1 cellular context compared by ENCODE assay signal in genomic region chr6:157221049-157221816, GRCh38.
A peak's percentile ranks its signal among the peaks of the same experiment; 100 is the strongest.
TF ChIP-seq lines count a peak whose summit lies in the region.

No MANE protein-coding gene starts in this region.

TF ChIP-seq in HEK293, 187 proteins besides CTCF, POLR2A, EP300 and RAD21 (continued from another document and continues in another):
- TF ChIP-seq ZNF398 (tag by site-specific recombination; IDR thresholded peaks at IDR 0.05) (peak; percentile 63), ZNF513 (tag by site-specific recombination; IDR thresholded peaks at IDR 0.05) (no peak), ZNF623 (tag by site-specific recombination; IDR thresholded peaks at IDR 0.05) (no peak), ZNF677 (tag by site-specific recombination; IDR thresholded peaks at IDR 0.05) (no peak), ZNF169 (tag by site-specific recombination; IDR thresholded peaks at IDR 0.05) (no peak), KLF10 (tag by site-specific recombination; IDR thresholded peaks at IDR 0.05) (no peak), ZNF621 (tag by site-specific recombination; IDR thresholded peaks at IDR 0.05) (no peak), ZXDB (tag by site-specific recombination; IDR thresholded peaks at IDR 0.05) (peak; percentile 76; the same call in 1 of the 2 replicates), ZNF239 (tag by site-specific recombination; IDR thresholded peaks at IDR 0.05) (no peak), SP3 (tag by site-specific recombination; IDR thresholded peaks at IDR 0.05) (no peak), ZNF791 (tag by site-specific recombination; IDR thresholded peaks at IDR 0.05) (no peak), ZNF404 (tag by site-specific recombination; IDR thresholded peaks at IDR 0.05) (no peak), ZNF138 (tag by site-specific recombination; IDR thresholded peaks at IDR 0.05; ENCODE audit: borderline replicate concordance) (no peak), HOXA7 (CRISPR knock-in tag; IDR thresholded peaks at IDR 0.05; ENCODE audit: borderline replicate concordance) (no peak), KLF16 (tag by site-specific recombination; IDR thresholded peaks at IDR 0.05) (no peak), ZEB2 (tag by site-specific recombination; IDR thresholded peaks at IDR 0.05) (peak; percentile 84; the same call in 1 of the 2 replicates), ZSCAN23 (tag by site-specific recombination; IDR thresholded peaks at IDR 0.05) (no peak), SP7 (tag by site-specific recombination; IDR thresholded peaks at IDR 0.05) (0 out of 2 replicates have a peak, but pooled peaks have one; percentile 37), HOXD13 (CRISPR knock-in tag; IDR thresholded peaks at IDR 0.05; ENCODE audit: borderline replicate concordance) (no peak), ZNF175 (tag by site-specific recombination; IDR thresholded peaks at IDR 0.05) (no peak), BCL6B (tag by site-specific recombination; IDR thresholded peaks at IDR 0.05) (no peak), ZNF214 (tag by site-specific recombination; IDR thresholded peaks at IDR 0.05; ENCODE audit: borderline replicate concordance) (no peak), ZSCAN18 (tag by site-specific recombination; IDR thresholded peaks at IDR 0.05) (no peak), ZNF701 (tag by site-specific recombination; IDR thresholded peaks at IDR 0.05) (no peak), ZSCAN4 (tag by site-specific recombination; IDR thresholded peaks at IDR 0.05) (peak; percentile 99), ZBTB44 (tag by site-specific recombination; IDR thresholded peaks at IDR 0.05) (no peak), ZNF202 (tag by site-specific recombination; IDR thresholded peaks at IDR 0.05; ENCODE audit: borderline replicate concordance) (no peak), ZNF10 (tag by site-specific recombination; IDR thresholded peaks at IDR 0.05) (no peak), ZNF654 (tag by site-specific recombination; IDR thresholded peaks at IDR 0.05; ENCODE audit: low read depth) (no peak), PRDM1 (tag by site-specific recombination; IDR thresholded peaks at IDR 0.05) (peak; percentile 55; the same call in 1 of the 2 replicates), BCL11B (tag by site-specific recombination; IDR thresholded peaks at IDR 0.05; ENCODE audit: low read depth) (no peak), ZNF747 (tag by site-specific recombination; IDR thresholded peaks at IDR 0.05) (no peak), ZNF140 (tag by site-specific recombination; IDR thresholded peaks at IDR 0.05) (no peak), ZNF16 (tag by site-specific recombination; IDR thresholded peaks at IDR 0.05; ENCODE audit: low read depth) (no peak), RBAK (tag by site-specific recombination; IDR thresholded peaks at IDR 0.05) (no peak), ZNF501 (tag by site-specific recombination; IDR thresholded peaks at IDR 0.05) (no peak), ZFHX2 (tag by site-specific recombination; conservative IDR thresholded peaks at IDR 0.05) (no peak), ZNF423 (tag by site-specific recombination; IDR thresholded peaks at IDR 0.05) (no peak), ZBTB48 (tag by site-specific recombination; IDR thresholded peaks at IDR 0.05) (peak; percentile 49; the same call in 1 of the 2 replicates), ZNF2 (tag by site-specific recombination; IDR thresholded peaks at IDR 0.05) (peak; percentile 93), ZNF843 (tag by site-specific recombination; IDR thresholded peaks at IDR 0.05) (no peak), IKZF3 (tag by site-specific recombination; IDR thresholded peaks at IDR 0.05) (0 out of 2 replicates have a peak, but pooled peaks have one; percentile 22), ZNF112 (tag by site-specific recombination; IDR thresholded peaks at IDR 0.05) (no peak), ZNF146 (tag by site-specific recombination; IDR thresholded peaks at IDR 0.05) (no peak), MZF1 (tag by site-specific recombination; IDR thresholded peaks at IDR 0.05; ENCODE audit: borderline replicate concordance) (0 out of 2 replicates have a peak, but pooled peaks have one; percentile 15), ZNF514 (tag by site-specific recombination; IDR thresholded peaks at IDR 0.05) (no peak), ZNF18 (tag by site-specific recombination; IDR thresholded peaks at IDR 0.05) (no peak), ZNF473 (tag by site-specific recombination; IDR thresholded peaks at IDR 0.05) (no peak), ZNF274 (IDR thresholded peaks at IDR 0.05; ENCODE audit: low read length) (no peak), ZNF274 (tag by site-specific recombination; IDR thresholded peaks at IDR 0.05; ENCODE audit: borderline replicate concordance) (no peak), ZNF529 (tag by site-specific recombination; IDR thresholded peaks at IDR 0.05; ENCODE audit: insufficient replicate concordance) (no peak), MEIS1 (CRISPR knock-in tag; IDR thresholded peaks at IDR 0.05; ENCODE audit: borderline replicate concordance) (no peak), ZBTB21 (tag by site-specific recombination; IDR thresholded peaks at IDR 0.05) (no peak; the same call in 1 of the 2 replicates), MYNN (tag by site-specific recombination; IDR thresholded peaks at IDR 0.05; ENCODE audit: borderline replicate concordance) (0 out of 2 replicates have a peak, but pooled peaks have one; percentile 49), ZNF394 (tag by site-specific recombination; IDR thresholded peaks at IDR 0.05; ENCODE audit: borderline replicate concordance) (no peak), PRDM10 (tag by site-specific recombination; IDR thresholded peaks at IDR 0.05) (0 out of 2 replicates have a peak, but pooled peaks have one; percentile 4), ZSCAN16 (tag by site-specific recombination; IDR thresholded peaks at IDR 0.05) (no peak), ZNF580 (tag by site-specific recombination; IDR thresholded peaks at IDR 0.05) (no peak), ZNF324 (tag by site-specific recombination; IDR thresholded peaks at IDR 0.05) (peak; percentile 57; the same call in 1 of the 2 replicates), YY2 (tag by site-specific recombination; IDR thresholded peaks at IDR 0.05) (peak; percentile 25; the same call in 1 of the 2 replicates), ZNF596 (tag by site-specific recombination; IDR thresholded peaks at IDR 0.05) (0 out of 2 replicates have a peak, but pooled peaks have one; percentile 6), ZNF560 (tag by site-specific recombination; IDR thresholded peaks at IDR 0.05; ENCODE audit: borderline replicate concordance) (no peak)
